ENCODE assay signal across 8 cellular contexts in the genomic region with DNA sequence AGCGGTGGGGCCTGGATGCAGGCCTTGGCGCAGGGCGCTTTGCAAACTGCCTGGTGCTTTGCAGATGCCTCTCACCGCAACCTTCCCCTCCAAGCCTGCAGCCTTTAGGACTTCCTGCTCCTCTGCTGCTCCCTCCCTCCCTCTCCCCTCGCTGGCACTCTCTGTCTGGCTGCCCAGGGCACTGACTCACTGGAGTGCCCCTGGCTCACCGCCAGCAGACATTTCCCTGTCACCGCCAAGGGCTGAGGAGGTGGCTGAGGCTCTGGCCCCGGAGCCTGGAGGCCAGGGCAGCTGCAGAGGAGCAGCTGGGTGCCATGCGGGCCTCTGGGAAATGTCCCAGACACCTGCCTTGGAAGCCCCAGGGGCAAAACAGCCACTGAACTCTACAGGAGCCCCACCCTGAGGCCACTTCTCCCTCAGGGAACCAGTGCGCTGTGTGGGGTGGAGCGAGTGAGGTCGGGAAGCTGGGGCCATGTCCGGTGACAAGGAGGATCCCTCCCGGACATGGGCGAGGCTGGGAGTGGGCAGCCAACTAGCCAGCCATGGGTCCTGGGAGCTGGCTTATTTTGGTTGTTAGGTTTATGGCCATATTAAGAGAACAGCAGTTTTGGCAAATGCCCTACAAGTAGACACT.
A peak's percentile ranks its signal among the peaks of the same experiment; 100 is the strongest.
DNase-seq lines count a peak whose midpoint lies in the region; ATAC-seq and FAIRE-seq lines count a peak whose summit lies in the region.

No MANE protein-coding gene starts in this region.

- DNase-seq in GDM1 (lab: John Stamatoyannopoulos, UW) (peak; percentile 93), HuH-7.5 (ENCODE audit: low spot score) (peak; percentile 40), RCC 7860 (ENCODE audit: low spot score) (peak; percentile 99), amygdala (lab: John Stamatoyannopoulos, UW) (peak in 41 of 56 donors; percentile 7 to 79 (median 37)), iPS-NIHi11 (ENCODE audit: low spot score) (peak; percentile 66), NCI-H1694 treated with DMSO at 0.1 percent for 48 hours (lab: John Stamatoyannopoulos, UW) (no peak)
- peak; percentile 8 to 30 for DNase-seq in stimulated activated CD4-positive, alpha-beta T cell treated with anti-CD3 and anti-CD28 coated beads, Interleukin-1b, Interleukin-23, amount 100 ng/mL, for 4 hours (ENCODE audit: low read depth in 2 of 2)

- no peak for ATAC-seq in GM21576 (IDR thresholded peaks at IDR 0.05; ENCODE audit: unreplicated experiment)

- peak; percentile 96 for FAIRE-seq in RCC 7860 (lab: Jason Lieb, UNC)
